Comparison of ENCODE assay signal across 3 cellular contexts in the genomic region with DNA sequence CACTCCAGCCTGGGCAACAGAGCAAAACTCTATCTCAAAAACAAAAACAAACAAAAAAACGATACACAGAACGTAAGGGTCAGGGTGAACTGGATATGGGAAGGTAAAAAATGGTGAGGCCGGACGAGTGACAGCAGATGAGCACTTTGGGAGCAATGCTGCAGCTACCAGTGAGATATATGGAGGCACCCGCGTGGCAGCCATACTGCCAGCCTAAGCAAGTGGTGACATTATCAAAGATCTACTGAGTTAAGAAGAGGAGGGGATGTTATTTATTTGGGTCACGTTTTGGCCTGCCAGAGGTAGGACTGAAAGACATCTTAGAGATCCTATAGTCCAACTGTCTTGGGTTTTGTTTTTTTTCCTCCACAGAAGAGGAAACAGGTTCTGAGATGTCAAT.
TF ChIP-seq lines count a peak whose summit lies in the region.

No MANE protein-coding gene starts in this region.

TF ChIP-seq in SK-N-SH treated with all-trans-retinoic acid at 6 μM for 48 hours, 23 proteins besides CTCF, POLR2A, EP300 and RAD21:
- TF ChIP-seq ZNF70 (CRISPR knock-in tag; IDR thresholded peaks at IDR 0.05) (peak; percentile 99), ZC3H10 (CRISPR knock-in tag; IDR thresholded peaks at IDR 0.05) (no peak)

TF ChIP-seq in SK-N-SH, 30 proteins besides CTCF, POLR2A, EP300 and RAD21:
- TF ChIP-seq CHD2 (IDR thresholded peaks at IDR 0.05; ENCODE audit: low read length, partially characterized antibody) (no peak), ELF1 (IDR thresholded peaks at IDR 0.05) (no peak), FOSL2 (IDR thresholded peaks at IDR 0.05; ENCODE audit: borderline replicate concordance, low read depth) (no peak), SIN3A (IDR thresholded peaks at IDR 0.05; ENCODE audit: borderline replicate concordance, low read depth, low read length) (no peak), ZBTB33 (IDR thresholded peaks at IDR 0.05; ENCODE audit: borderline replicate concordance, low read depth) (no peak), RXRA (IDR thresholded peaks at IDR 0.05; ENCODE audit: borderline replicate concordance, low read depth) (no peak), TCF12 (IDR thresholded peaks at IDR 0.05) (no peak), YY1 (IDR thresholded peaks at IDR 0.05; ENCODE audit: low read depth) (no peak), MXI1 (IDR thresholded peaks at IDR 0.05; ENCODE audit: low read depth, low read length) (no peak), FOXM1 (IDR thresholded peaks at IDR 0.05; ENCODE audit: low read depth) (no peak), PBX3 (IDR thresholded peaks at IDR 0.05) (no peak; the same call in 1 of the 2 replicates), EZH2phosphoT487 (IDR thresholded peaks at IDR 0.05; ENCODE audit: borderline replicate concordance, low read depth) (no peak), IRF3 (IDR thresholded peaks at IDR 0.05; ENCODE audit: low read depth, low read length) (no peak), FOXJ3 (CRISPR knock-in tag; IDR thresholded peaks at IDR 0.05) (no peak), REST (IDR thresholded peaks at IDR 0.05; ENCODE audit: low read depth, low read length) (no peak)

TF ChIP-seq in HepG2, 621 proteins besides CTCF, POLR2A, EP300 and RAD21:
- TF ChIP-seq ZMYM3 (CRISPR knock-in tag; IDR thresholded peaks at IDR 0.05) (peak; percentile 51; the same call in 1 of the 2 replicates), HNF1A (IDR thresholded peaks at IDR 0.05; ENCODE audit: low read depth) (no peak), HNF1A (CRISPR knock-in tag; IDR thresholded peaks at IDR 0.05; ENCODE audit: borderline replicate concordance) (no peak)
